ENCODE assay signal across 23 cellular contexts in genomic region chrX:12767856-12768255, GRCh38.
"Had no signal": no experiment of that assay in that cellular context is flagged by ENCODE, and none has a peak within 500 bp of the region (broad histone marks: within the 10 kb centered on the region; RNA-seq: fewer than 3 reads in every experiment).

No MANE protein-coding gene starts in this region.

- H3K36me3 ChIP-seq: adrenal gland, breast epithelium, esophagus muscularis mucosa, gastroesophageal sphincter, heart left ventricle, left ventricle myocardium inferior, WERI-Rb-1 had no signal

- H3K27ac ChIP-seq: adrenal gland, breast epithelium, esophagus muscularis mucosa, gastroesophageal sphincter, heart left ventricle, left ventricle myocardium inferior, psoas muscle, testis, WERI-Rb-1 had no signal

- DNase-seq: activated CD4-positive, alpha-beta T cell treated with anti-CD3 and anti-CD28 coated beads for 1 hour; activated CD8-positive, alpha-beta memory T cell treated with anti-CD3 and anti-CD28 coated beads for 24 hours; activated gamma-delta T cell; adrenal gland; cerebellar nuclear complex; cortex of kidney; effector CD8-positive, alpha-beta T cell; heart left ventricle; kidney; left ventricle myocardium inferior; mammary epithelial cell; midbrain; psoas muscle; right cardiac atrium; stimulated activated CD4-positive, alpha-beta T cell treated with anti-CD3 and anti-CD28 coated beads, Interleukin-4, amount 100 ng/mL, for 1 hour; T-helper 17 cell; testis; WERI-Rb-1 had no signal

- ATAC-seq: gastroesophageal sphincter; heart left ventricle; psoas muscle; right cardiac atrium; stimulated activated memory B cell treated with anti-CD40 and anti-IgM and Interleukin-4, amounts not matched to agents 10 μg/mL and 1 μg/mL and 100 μg/mL, for 72 hours; T-helper 17 cell had no signal

- H3K4me3 ChIP-seq: adrenal gland, breast epithelium, esophagus muscularis mucosa, gastroesophageal sphincter, heart left ventricle, left ventricle myocardium inferior, psoas muscle, smooth muscle cell, testis had no signal

- H3K4me2 ChIP-seq: smooth muscle cell had no signal

- H3K4me1 ChIP-seq: adrenal gland, breast epithelium, esophagus muscularis mucosa, gastroesophageal sphincter, heart left ventricle, left ventricle myocardium inferior, psoas muscle, testis had no signal

- H3K27me3 ChIP-seq: testis had no signal

- H3K9me3 ChIP-seq: adrenal gland, gastroesophageal sphincter, left ventricle myocardium inferior, psoas muscle, testis had no signal
